In genomic region chr10:89904755-89905154, GRCh38 we compare ENCODE assay signal across 25 cellular contexts.
DNase-seq lines count a peak whose midpoint lies in the region; ATAC-seq, FAIRE-seq and TF ChIP-seq lines count a peak whose summit lies in the region.
"Had no signal": no experiment of that assay in that cellular context is flagged by ENCODE, and none has a peak within 500 bp of the region (broad histone marks: within the 10 kb centered on the region; RNA-seq: fewer than 3 reads in every experiment).

No MANE protein-coding gene starts in this region.

- ATAC-seq in PC-3, result peak; percentile 27; the same call in 1 of the 2 replicates
- ATAC-seq: HCT116, K562, natural killer cell, right cardiac atrium had no signal

- intact Hi-C loops in mammary epithelial cell (cut with micrococcal nuclease), result no loop called here
- intact Hi-C loops in breast epithelium (cut with DNase I; ENCODE audit: low total_unique reads), result no loop called here
- intact Hi-C loops in PC-3 (cut with micrococcal nuclease), result no loop called here

- H3F3A ChIP-seq in PC-3 (ENCODE audit: low read length, unreplicated experiment), result no peaks in the 10 kb centered on the region

- POLR2A ChIA-PET in PC-3 (lab: Charles Lee; ENCODE audit: unreplicated experiment), result no interaction called here

- H3K27me3 ChIP-seq in mammary epithelial cell (ENCODE audit: insufficient read depth, low read length) (no peaks in the 10 kb centered on the region), breast epithelium (no peaks in the 10 kb centered on the region), PC-3 (ENCODE audit: low read length) (no peaks in the 10 kb centered on the region), Karpas-422 (ENCODE audit: low read length) (no peaks in the 10 kb centered on the region)
- H3K27me3 ChIP-seq: adrenal gland, cardiac muscle cell, suprapubic skin had no signal

- CTCF ChIA-PET in mammary epithelial cell (lab: Charles Lee; ENCODE audit: low non-redundant PET), result no interaction called here
- CTCF ChIA-PET in PC-3 (lab: Charles Lee), result no interaction called here

- TF ChIP-seq CTCF in mammary epithelial cell (conservative IDR thresholded peaks at IDR 0.05 in 1 of 2, IDR thresholded peaks at IDR 0.05 in 1 of 2; ENCODE audit: extremely low read depth in 1 of 2, insufficient read depth in 1 of 2, low read depth in 1 of 2, low read length in 2 of 2) (no peak), breast epithelium (IDR thresholded peaks at IDR 0.05) (no peak), PC-3 (conservative IDR thresholded peaks at IDR 0.05; ENCODE audit: low read depth, low read length) (no peak), epithelial cell of esophagus (IDR thresholded peaks at IDR 0.05; ENCODE audit: insufficient read depth, low read depth, low read length, missing control alignments) (no peak), nephron progenitor cell (IDR thresholded peaks at IDR 0.05) (no peak)

- dilution Hi-C loops in mammary epithelial cell (cut with HindIII; ENCODE audit: low sequenced_read_pairs), result no loop called here

- no peaks in the 10 kb centered on the region for H3K4me1 Mint-ChIP-seq in nephron progenitor cell
- H3K4me1 Mint-ChIP-seq: CD4-positive, alpha-beta memory T cell; natural killer cell had no signal

- BruUV-seq in mammary epithelial cell (replicated peaks; lab: Mats Ljungman, UMichigan), result no TSS peak
- no TSS peak for BruUV-seq in PC-3 (replicated peaks; lab: Mats Ljungman, UMichigan)

- in situ Hi-C loops in mammary epithelial cell (cut with MboI; ENCODE audit: low sequenced_read_pairs in 2 of 2), result no loop called here

- H3K9me2 ChIP-seq in PC-3 (replicated peaks; ENCODE audit: low read length) (no peaks in the 10 kb centered on the region), Karpas-422 (replicated peaks; ENCODE audit: insufficient read depth, low read length) (no peaks in the 10 kb centered on the region)

- H3K9me3 ChIP-seq in mammary epithelial cell (replicated peaks; ENCODE audit: insufficient read depth, low read length) (no peaks in the 10 kb centered on the region), breast epithelium (no peaks in the 10 kb centered on the region), PC-3 (ENCODE audit: low read length) (no peaks in the 10 kb centered on the region), Karpas-422 (ENCODE audit: low read length) (no peaks in the 10 kb centered on the region)
- H3K9me3 ChIP-seq: adrenal gland, suprapubic skin had no signal

- no peak overlapping the region for H3K27ac Mint-ChIP-seq in nephron progenitor cell
- H3K27ac Mint-ChIP-seq: CD4-positive, alpha-beta memory T cell; natural killer cell had no signal

- H3K27ac ChIP-seq in mammary epithelial cell (ENCODE audit: insufficient read depth, low read depth, low read length) (peak overlapping the region; percentile 53), breast epithelium (no peak overlapping the region), PC-3 (ENCODE audit: low read length) (no peak overlapping the region), Karpas-422 (ENCODE audit: low read length) (no peak overlapping the region)
- H3K27ac ChIP-seq: adrenal gland, cardiac muscle cell, suprapubic skin had no signal

- H3K36me3 ChIP-seq in mammary epithelial cell (ENCODE audit: insufficient read depth, low read length) (no peaks in the 10 kb centered on the region), breast epithelium (no peaks in the 10 kb centered on the region), PC-3 (ENCODE audit: low read depth, low read length) (no peaks in the 10 kb centered on the region), Karpas-422 (ENCODE audit: insufficient read depth, low read length) (no peaks in the 10 kb centered on the region)
- H3K36me3 ChIP-seq: adrenal gland, cardiac muscle cell, suprapubic skin had no signal

- H4K20me1 ChIP-seq in mammary epithelial cell (ENCODE audit: insufficient read depth, low read length) (no peaks in the 10 kb centered on the region), PC-3 (ENCODE audit: low read length) (no peaks in the 10 kb centered on the region), Karpas-422 (ENCODE audit: insufficient read depth, low read depth, low read length) (no peaks in the 10 kb centered on the region)

- no peaks in the 10 kb centered on the region for H3K36me3 Mint-ChIP-seq in nephron progenitor cell (ENCODE audit: low read depth)
- H3K36me3 Mint-ChIP-seq: CD4-positive, alpha-beta memory T cell; natural killer cell had no signal

- H3K4me2 ChIP-seq in mammary epithelial cell (ENCODE audit: insufficient read depth, low read depth, low read length) (no peak overlapping the region), PC-3 (ENCODE audit: low read length) (no peak overlapping the region), Karpas-422 (ENCODE audit: low read depth, low read length, poor library complexity, severe bottlenecking) (no peak overlapping the region)

- peak; percentile 91 for DNase-seq in mammary epithelial cell
- DNase-seq in breast epithelium (ENCODE audit: low spot score in 2 of 2), result no peak
- peak; percentile 32 for DNase-seq in PC-3
- peak; percentile 77 for DNase-seq in epithelial cell of esophagus (ENCODE audit: low read depth)
- DNase-seq in urothelium cell line (ENCODE audit: low spot score), result peak; percentile 30
- DNase-seq in nephron progenitor cell, result no peak
- no peak for DNase-seq in Karpas-422
- DNase-seq in GOT3 (lab: John Stamatoyannopoulos, UW), result no peak
- DNase-seq: activated CD4-positive, CD25-positive, alpha-beta regulatory T cell treated with anti-CD3 and anti-CD28 coated beads, Interleukin-2, amount 50 U/mL, for 72 hours; activated CD8-positive, alpha-beta memory T cell treated with anti-CD3 and anti-CD28 coated beads, Interleukin-2, amount 50 U/mL, for 48 hours; activated effector memory CD4-positive, alpha-beta T cell treated with anti-CD3 and anti-CD28 coated beads, Interleukin-2, amount 50 U/mL, for 16 hours; adrenal gland; CD4-positive, alpha-beta memory T cell; cortex of kidney; DMS153; natural killer cell; NCI-H1694 treated with DMSO at 0.1 percent for 48 hours; NCI-H748 treated with DMSO at 0.1 percent for 48 hours; right cardiac atrium; Right ventricle myocardium superior; SW 1271 had no signal

- H3K9ac ChIP-seq in mammary epithelial cell (ENCODE audit: insufficient read depth, low read length) (no peak overlapping the region), PC-3 (ENCODE audit: low read length) (no peak overlapping the region), Karpas-422 (ENCODE audit: low read length) (no peak overlapping the region)

- peaks cover 14% of the 10 kb centered on the region for H3K4me1 ChIP-seq in mammary epithelial cell (ENCODE audit: insufficient read depth, low read length)
- no peaks in the 10 kb centered on the region for H3K4me1 ChIP-seq in breast epithelium
- no peaks in the 10 kb centered on the region for H3K4me1 ChIP-seq in PC-3 (ENCODE audit: insufficient read depth, low read length)
- no peaks in the 10 kb centered on the region for H3K4me1 ChIP-seq in Karpas-422 (ENCODE audit: low read length)
- H3K4me1 ChIP-seq: adrenal gland, suprapubic skin had no signal

- no peaks in the 10 kb centered on the region for H3K79me2 ChIP-seq in mammary epithelial cell (ENCODE audit: insufficient read depth, low read length)
- H3K79me2 ChIP-seq in PC-3 (ENCODE audit: low read length), result no peaks in the 10 kb centered on the region
- no peaks in the 10 kb centered on the region for H3K79me2 ChIP-seq in Karpas-422 (ENCODE audit: low read length)

- no peak overlapping the region for H3K4me3 Mint-ChIP-seq in nephron progenitor cell
- H3K4me3 Mint-ChIP-seq: CD4-positive, alpha-beta memory T cell; natural killer cell had no signal

- H3K9me3 Mint-ChIP-seq in nephron progenitor cell, result peaks cover 4% of the 10 kb centered on the region
- H3K9me3 Mint-ChIP-seq: CD4-positive, alpha-beta memory T cell had no signal

- no peak for TF ChIP-seq POLR2A in breast epithelium (IDR thresholded peaks at IDR 0.05)

- H3K27me3 Mint-ChIP-seq in nephron progenitor cell (ENCODE audit: low read depth, poor library complexity), result peaks cover 7% of the 10 kb centered on the region

- WGBS in mammary epithelial cell (ENCODE audit: low coverage, missing lambda C conversion rate), result 43% methylated on average over 4 of the region's 4 CpGs

- no peak for FAIRE-seq in urothelium cell line (lab: Jason Lieb, UNC)
- FAIRE-seq: K562 had no signal

- no peak overlapping the region for H3K4me3 ChIP-seq in mammary epithelial cell (replicated peaks in 1 of 3; ENCODE audit: insufficient read depth in 1 of 3, low read depth in 2 of 3, low read length in 3 of 3)
- no peak overlapping the region for H3K4me3 ChIP-seq in breast epithelium
- H3K4me3 ChIP-seq in PC-3 (ENCODE audit: low read length), result no peak overlapping the region
- H3K4me3 ChIP-seq in epithelial cell of esophagus (ENCODE audit: low read length), result no peak overlapping the region
- H3K4me3 ChIP-seq in Karpas-422 (ENCODE audit: low read length), result no peak overlapping the region
- H3K4me3 ChIP-seq: adrenal gland, cardiac muscle cell, K562, suprapubic skin had no signal

- H2AFZ ChIP-seq in mammary epithelial cell (ENCODE audit: low read depth, low read length) (peak overlapping the region; percentile 66), PC-3 (ENCODE audit: low read length) (peak overlapping the region; percentile 22; the same call in 1 of the 2 replicates), Karpas-422 (ENCODE audit: low read length) (no peak overlapping the region)

Comparison
In these comparisons a context has a peak if more than half of its experiments do, and no peak if none do; other contexts are left out.
1. DNase-seq: peak in mammary epithelial cell (single experiment), PC-3 (single experiment), epithelial cell of esophagus (single experiment) and urothelium cell line (single experiment); none in breast epithelium (0 of 2), nephron progenitor cell (single experiment), Karpas-422 (single experiment) and GOT3 (single experiment).